Comparison of ENCODE assay signal across 17 cellular contexts in the genomic region with DNA sequence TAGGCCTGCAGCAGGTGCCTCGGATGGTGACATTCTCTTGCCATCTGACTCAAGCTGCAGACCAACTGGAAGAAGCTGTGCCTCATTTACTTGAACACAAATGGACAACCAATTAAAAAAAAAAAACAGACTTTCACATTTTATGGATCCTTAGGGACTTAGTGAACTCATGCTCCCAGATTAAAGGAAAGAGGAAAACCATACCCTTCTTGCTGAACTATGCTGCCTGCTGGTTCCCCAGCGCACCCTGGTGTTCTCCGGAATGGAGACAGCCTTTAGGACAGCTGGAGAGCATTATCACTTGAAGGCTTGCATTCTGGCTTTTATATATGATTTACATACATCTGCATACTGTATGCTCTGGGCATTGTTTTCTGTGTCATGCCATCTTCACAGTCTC.
A peak's percentile ranks its signal among the peaks of the same experiment; 100 is the strongest.
DNase-seq lines count a peak whose midpoint lies in the region; ATAC-seq and TF ChIP-seq lines count a peak whose summit lies in the region.
"Had no signal": no experiment of that assay in that cellular context is flagged by ENCODE, and none has a peak within 500 bp of the region (broad histone marks: within the 10 kb centered on the region; RNA-seq: fewer than 3 reads in every experiment).

No MANE protein-coding gene starts in this region.

- no peak for ATAC-seq in HG03097 (IDR thresholded peaks at IDR 0.05; ENCODE audit: low FRiP score, unreplicated experiment)
- no peak for ATAC-seq in HG03521 (IDR thresholded peaks at IDR 0.05; ENCODE audit: unreplicated experiment)

- peak; percentile 9 for TF ChIP-seq CTCF in epithelial cell of esophagus (IDR thresholded peaks at IDR 0.05; ENCODE audit: insufficient read depth, low read depth, low read length, missing control alignments)
- peak; percentile 21 for TF ChIP-seq CTCF in retinal pigment epithelial cell (conservative IDR thresholded peaks at IDR 0.05; ENCODE audit: low read depth, low read length)

- no peak overlapping the region for H3K4me3 ChIP-seq in epithelial cell of esophagus (ENCODE audit: low read length)
- H3K4me3 ChIP-seq in retinal pigment epithelial cell (ENCODE audit: low read length): no peak overlapping the region
- H3K4me3 ChIP-seq: thoracic aorta had no signal

- DNase-seq in DMS53 (lab: John Stamatoyannopoulos, UW): peak; percentile 1
- DNase-seq in DMS53 treated with DMSO at 0.1 percent for 48 hours (lab: John Stamatoyannopoulos, UW; ENCODE audit: unreplicated experiment): no peak
- peak; percentile 37 for DNase-seq in LHCN-M2 (ENCODE audit: low read depth)
- no peak for DNase-seq in epithelial cell of esophagus (ENCODE audit: low read depth)
- DNase-seq in retinal pigment epithelial cell (ENCODE audit: low read depth): no peak
- no peak for DNase-seq in hypothalamus (lab: John Stamatoyannopoulos, UW)
- DNase-seq: 8988T; activated effector memory CD4-positive, alpha-beta T cell treated with Interleukin-2 at 50 U/mL for 16 hours; CD8-positive, alpha-beta memory T cell; GDM1; glutamatergic neuron; NCI-H146; stimulated activated CD4-positive, alpha-beta T cell treated with anti-CD3 and anti-CD28 coated beads, Interleukin-4, amount 100 ng/mL, for 24 hours; SW 1271 had no signal

Comparison
In these comparisons a context has a peak if more than half of its experiments do, and no peak if none do; other contexts are left out.
1. DNase-seq: peak in DMS53 (single experiment) and LHCN-M2 (single experiment); none in DMS53 treated with DMSO at 0.1 percent for 48 hours (single experiment), epithelial cell of esophagus (single experiment), retinal pigment epithelial cell (single experiment) and hypothalamus (0 of 51).